ENCODE assay signal across 1 cellular context in genomic region chr10:103793920-103794883, GRCh38.
TF ChIP-seq lines count a peak whose summit lies in the region.

No MANE protein-coding gene starts in this region.

TF ChIP-seq in A549, 52 proteins besides CTCF, POLR2A, EP300 and RAD21 (continued from another document):
- TF ChIP-seq HOXB13 (CRISPR knock-in tag; IDR thresholded peaks at IDR 0.05; ENCODE audit: low read depth) (no peak), PBX3 (IDR thresholded peaks at IDR 0.05) (no peak), HEYL (CRISPR knock-in tag; IDR thresholded peaks at IDR 0.05) (no peak), TP53 (CRISPR knock-in tag; IDR thresholded peaks at IDR 0.05) (no peak), SMC3 (IDR thresholded peaks at IDR 0.05) (peak; percentile 41), MAZ (IDR thresholded peaks at IDR 0.05; ENCODE audit: borderline replicate concordance, low read depth, low read length) (no peak), ZSCAN20 (CRISPR knock-in tag; IDR thresholded peaks at IDR 0.05) (peak; percentile 46; the same call in 1 of the 2 replicates), JUN (IDR thresholded peaks at IDR 0.05) (peak; percentile 79 to 83; a peak in 4 of 5 replicates), HMGXB4 (CRISPR knock-in tag; IDR thresholded peaks at IDR 0.05; ENCODE audit: borderline replicate concordance) (no peak), ZC3H11A (IDR thresholded peaks at IDR 0.05) (no peak), FOXS1 (CRISPR knock-in tag; IDR thresholded peaks at IDR 0.05) (no peak), ESRRA (IDR thresholded peaks at IDR 0.05; ENCODE audit: borderline replicate concordance, low read length) (no peak), HOXB5 (CRISPR knock-in tag; IDR thresholded peaks at IDR 0.05) (no peak), TFCP2L1 (CRISPR knock-in tag; IDR thresholded peaks at IDR 0.05) (no peak), REST (IDR thresholded peaks at IDR 0.05) (no peak), ZFP36 (IDR thresholded peaks at IDR 0.05; ENCODE audit: borderline replicate concordance, partially characterized antibody) (peak; percentile 7), NFE2L2 (conservative IDR thresholded peaks at IDR 0.05; ENCODE audit: low read length) (no peak), RCOR1 (IDR thresholded peaks at IDR 0.05; ENCODE audit: low read depth, low read length) (no peak), RNF2 (IDR thresholded peaks at IDR 0.05; ENCODE audit: borderline replicate concordance, low read depth) (no peak), GATA3 (IDR thresholded peaks at IDR 0.05; ENCODE audit: borderline replicate concordance) (peak; percentile 80), CHD4 (IDR thresholded peaks at IDR 0.05; ENCODE audit: borderline replicate concordance) (no peak), RARB (CRISPR knock-in tag; IDR thresholded peaks at IDR 0.05) (no peak), NR3C1 (IDR thresholded peaks at IDR 0.05) (no peak), KDM5A (IDR thresholded peaks at IDR 0.05) (no peak), MYC (IDR thresholded peaks at IDR 0.05; ENCODE audit: borderline replicate concordance, low read length) (peak; percentile 68), POLR2AphosphoS2 (conservative IDR thresholded peaks at IDR 0.05; ENCODE audit: low read length) (no peak), EHF (CRISPR knock-in tag; IDR thresholded peaks at IDR 0.05) (0 out of 2 replicates have a peak, but pooled peaks have one; percentile 73), SREBF2 (IDR thresholded peaks at IDR 0.05) (no peak), EHMT2 (IDR thresholded peaks at IDR 0.05; ENCODE audit: low read depth) (no peak), CHD2 (IDR thresholded peaks at IDR 0.05; ENCODE audit: low read length, partially characterized antibody) (no peak), JUNB (IDR thresholded peaks at IDR 0.05) (no peak), CBX2 (IDR thresholded peaks at IDR 0.05; ENCODE audit: borderline replicate concordance, low read depth) (no peak), CBX8 (IDR thresholded peaks at IDR 0.05) (no peak), ZNF302 (CRISPR knock-in tag; IDR thresholded peaks at IDR 0.05) (no peak), BHLHE40 (IDR thresholded peaks at IDR 0.05; ENCODE audit: low read depth, low read length) (no peak)
- TF ChIP-seq, protein P1, sequence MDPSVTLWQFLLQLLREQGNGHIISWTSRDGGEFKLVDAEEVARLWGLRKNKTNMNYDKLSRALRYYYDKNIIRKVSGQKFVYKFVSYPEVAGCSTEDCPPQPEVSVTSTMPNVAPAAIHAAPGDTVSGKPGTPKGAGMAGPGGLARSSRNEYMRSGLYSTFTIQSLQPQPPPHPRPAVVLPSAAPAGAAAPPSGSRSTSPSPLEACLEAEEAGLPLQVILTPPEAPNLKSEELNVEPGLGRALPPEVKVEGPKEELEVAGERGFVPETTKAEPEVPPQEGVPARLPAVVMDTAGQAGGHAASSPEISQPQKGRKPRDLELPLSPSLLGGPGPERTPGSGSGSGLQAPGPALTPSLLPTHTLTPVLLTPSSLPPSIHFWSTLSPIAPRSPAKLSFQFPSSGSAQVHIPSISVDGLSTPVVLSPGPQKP (IDR thresholded peaks at IDR 0.05; ENCODE audit: low read depth, low read length), result no peak
- TF ChIP-seq, protein P2, sequence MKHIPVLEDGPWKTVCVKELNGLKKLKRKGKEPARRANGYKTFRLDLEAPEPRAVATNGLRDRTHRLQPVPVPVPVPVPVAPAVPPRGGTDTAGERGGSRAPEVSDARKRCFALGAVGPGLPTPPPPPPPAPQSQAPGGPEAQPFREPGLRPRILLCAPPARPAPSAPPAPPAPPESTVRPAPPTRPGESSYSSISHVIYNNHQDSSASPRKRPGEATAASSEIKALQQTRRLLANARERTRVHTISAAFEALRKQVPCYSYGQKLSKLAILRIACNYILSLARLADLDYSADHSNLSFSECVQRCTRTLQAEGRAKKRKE (CRISPR knock-in tag; IDR thresholded peaks at IDR 0.05; ENCODE audit: low read depth), result no peak
- TF ChIP-seq, protein P3, sequence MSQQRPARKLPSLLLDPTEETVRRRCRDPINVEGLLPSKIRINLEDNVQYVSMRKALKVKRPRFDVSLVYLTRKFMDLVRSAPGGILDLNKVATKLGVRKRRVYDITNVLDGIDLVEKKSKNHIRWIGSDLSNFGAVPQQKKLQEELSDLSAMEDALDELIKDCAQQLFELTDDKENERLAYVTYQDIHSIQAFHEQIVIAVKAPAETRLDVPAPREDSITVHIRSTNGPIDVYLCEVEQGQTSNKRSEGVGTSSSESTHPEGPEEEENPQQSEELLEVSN (IDR thresholded peaks at IDR 0.05; ENCODE audit: borderline replicate concordance, low read depth), result no peak
